Comparison of ENCODE assay signal across 8 cellular contexts in the genomic region with DNA sequence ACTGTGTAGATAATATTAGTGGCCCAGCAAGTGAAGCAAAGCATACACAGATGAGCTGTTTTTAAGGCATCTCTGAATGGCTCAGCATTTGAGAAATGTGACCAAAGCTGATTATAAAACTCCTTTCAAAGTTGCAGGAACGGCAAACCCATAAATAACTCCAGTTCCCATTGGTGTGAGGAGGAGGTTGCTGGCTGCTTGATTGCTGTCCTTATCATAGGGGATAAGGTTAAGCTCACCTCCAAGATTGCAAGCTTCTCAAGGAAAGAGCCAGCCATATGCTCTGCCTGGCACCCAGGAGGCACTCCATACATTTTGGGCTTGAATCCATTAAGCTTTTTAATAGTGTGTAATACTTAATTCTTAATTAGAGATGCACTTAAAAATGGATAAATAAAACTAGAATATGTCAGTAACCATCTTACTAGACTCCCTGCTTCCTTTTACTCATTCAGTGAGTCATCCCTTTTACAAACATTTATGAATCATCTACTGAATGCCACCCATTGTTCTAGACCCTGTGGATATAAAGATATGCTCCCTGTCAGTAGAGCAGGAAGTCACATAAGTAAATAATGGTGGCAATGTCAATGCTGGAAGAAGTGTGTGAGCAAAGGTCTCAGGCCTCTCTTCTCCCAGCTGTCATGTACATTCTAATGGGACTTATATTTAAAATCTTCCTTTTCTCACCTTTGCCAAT.
DNase-seq lines count a peak whose midpoint lies in the region; ATAC-seq and TF ChIP-seq lines count a peak whose summit lies in the region.

No MANE protein-coding gene starts in this region.

- H3K27me3 ChIP-seq in MG63 (no peaks in the 10 kb centered on the region), stomach (no peaks in the 10 kb centered on the region)

- CTCF ChIA-PET in activated CD8-positive, alpha-beta T cell treated with anti-CD3 and anti-CD28 coated beads, Interleukin-2, amount 10 ng/mL, durations not matched to agents 7 days and 5 days (lab: Charles Lee) = interaction anchor here (1.2 to 2.0 kb wide), 6 partner anchors 11 to 100 kb away, joined by 3 to 7 read pairs (median 3); partner anchors contain the start of gene SPATS2L

- peak overlapping the region; percentile 38 for H3K4me3 Mint-ChIP-seq in activated naive CD8-positive, alpha-beta T cell
- H3K4me3 Mint-ChIP-seq in activated naive CD8-positive, alpha-beta T cell treated with anti-CD3 and anti-CD28 coated beads for 36 hours = no peak overlapping the region
- H3K4me3 Mint-ChIP-seq in activated CD8-positive, alpha-beta T cell treated with anti-CD3 and anti-CD28 coated beads, Interleukin-2, amount 10 ng/mL, durations not matched to agents 7 days and 5 days = no peak overlapping the region

- peak; percentile 62 for ATAC-seq in activated CD8-positive, alpha-beta T cell treated with anti-CD3 and anti-CD28 coated beads, Interleukin-2, amount 10 ng/mL, durations not matched to agents 7 days and 5 days
- peak; percentile 33 to 92 for ATAC-seq in left cardiac atrium

- TF ChIP-seq EP300 in stomach (IDR thresholded peaks at IDR 0.05) = no peak

- peaks cover 20 to 48% (median 33%) of the 10 kb centered on the region in 4 donors for H3K4me1 ChIP-seq in stomach

- H3K4me1 Mint-ChIP-seq in activated naive CD8-positive, alpha-beta T cell (ENCODE audit: low read depth) = peaks cover 29% of the 10 kb centered on the region
- peaks cover 24% of the 10 kb centered on the region for H3K4me1 Mint-ChIP-seq in activated naive CD8-positive, alpha-beta T cell treated with anti-CD3 and anti-CD28 coated beads for 36 hours
- peaks cover 43% of the 10 kb centered on the region for H3K4me1 Mint-ChIP-seq in activated CD8-positive, alpha-beta T cell treated with anti-CD3 and anti-CD28 coated beads, Interleukin-2, amount 10 ng/mL, durations not matched to agents 7 days and 5 days (ENCODE audit: low read depth)

- peaks cover 8% of the 10 kb centered on the region for H3K36me3 Mint-ChIP-seq in activated naive CD8-positive, alpha-beta T cell
- H3K36me3 Mint-ChIP-seq in activated naive CD8-positive, alpha-beta T cell treated with anti-CD3 and anti-CD28 coated beads for 36 hours = no peaks in the 10 kb centered on the region
- H3K36me3 Mint-ChIP-seq in activated CD8-positive, alpha-beta T cell treated with anti-CD3 and anti-CD28 coated beads, Interleukin-2, amount 10 ng/mL, durations not matched to agents 7 days and 5 days (ENCODE audit: low read depth) = peaks cover 26% of the 10 kb centered on the region

- peak overlapping the region; percentile 52 to 89 (median 78) for H3K27ac ChIP-seq in stomach

- no peaks in the 10 kb centered on the region for H3K9me3 Mint-ChIP-seq in activated naive CD8-positive, alpha-beta T cell (ENCODE audit: low read depth)
- no peaks in the 10 kb centered on the region for H3K9me3 Mint-ChIP-seq in activated naive CD8-positive, alpha-beta T cell treated with anti-CD3 and anti-CD28 coated beads for 36 hours
- no peaks in the 10 kb centered on the region for H3K9me3 Mint-ChIP-seq in activated CD8-positive, alpha-beta T cell treated with anti-CD3 and anti-CD28 coated beads, Interleukin-2, amount 10 ng/mL, durations not matched to agents 7 days and 5 days (ENCODE audit: insufficient read depth)

- H3K9me3 ChIP-seq in MG63 (no peaks in the 10 kb centered on the region; the same call in 1 of the 2 replicates), stomach (no peaks in the 10 kb centered on the region)

- no peak for TF ChIP-seq POLR2A in stomach (IDR thresholded peaks at IDR 0.05)

- DNase-seq in activated naive CD8-positive, alpha-beta T cell treated with anti-CD3 and anti-CD28 coated beads for 36 hours = no peak
- peak; percentile 51 for DNase-seq in MG63
- DNase-seq in activated CD8-positive, alpha-beta T cell treated with anti-CD3 and anti-CD28 coated beads, Interleukin-2, amount 10 ng/mL, durations not matched to agents 7 days and 5 days = no peak
- no peak for DNase-seq in left cardiac atrium
- no peak for DNase-seq in stomach
- no peak for DNase-seq in C1 segment of cervical spinal cord (lab: John Stamatoyannopoulos, UW)
- no peak for DNase-seq in SK-N-DZ (ENCODE audit: low spot score)

- H3K27me3 Mint-ChIP-seq in activated naive CD8-positive, alpha-beta T cell = no peaks in the 10 kb centered on the region
- H3K27me3 Mint-ChIP-seq in activated naive CD8-positive, alpha-beta T cell treated with anti-CD3 and anti-CD28 coated beads for 36 hours = no peaks in the 10 kb centered on the region
- H3K27me3 Mint-ChIP-seq in activated CD8-positive, alpha-beta T cell treated with anti-CD3 and anti-CD28 coated beads, Interleukin-2, amount 10 ng/mL, durations not matched to agents 7 days and 5 days (ENCODE audit: low read depth) = no peaks in the 10 kb centered on the region

- H3K36me3 ChIP-seq in MG63 = peaks cover 2% of the 10 kb centered on the region; the same call in 1 of the 2 replicates
- H3K36me3 ChIP-seq in stomach = no peaks in the 10 kb centered on the region

- intact Hi-C loops in left cardiac atrium (cut with DNase I) (no loop called here), stomach (cut with DNase I; ENCODE audit: low total_unique reads) (no loop called here)

- peak overlapping the region; percentile 64 for H3K27ac Mint-ChIP-seq in activated naive CD8-positive, alpha-beta T cell
- H3K27ac Mint-ChIP-seq in activated naive CD8-positive, alpha-beta T cell treated with anti-CD3 and anti-CD28 coated beads for 36 hours = no peak overlapping the region
- no peak overlapping the region for H3K27ac Mint-ChIP-seq in activated CD8-positive, alpha-beta T cell treated with anti-CD3 and anti-CD28 coated beads, Interleukin-2, amount 10 ng/mL, durations not matched to agents 7 days and 5 days

- peak overlapping the region; percentile 21 for H3K4me3 ChIP-seq in MG63
- H3K4me3 ChIP-seq in stomach = no peak overlapping the region

- no peak for TF ChIP-seq CTCF in stomach (IDR thresholded peaks at IDR 0.05)

- 10 to 14% (median 12%) methylated on average over 1 of the region's 1 CpG for WGBS in stomach, 5 donors

- POLR2A ChIA-PET in activated CD8-positive, alpha-beta T cell treated with anti-CD3 and anti-CD28 coated beads, Interleukin-2, amount 10 ng/mL, durations not matched to agents 7 days and 5 days (lab: Charles Lee) = interaction anchor here (1.0 kb wide), 1 partner anchor 51 kb away, joined by 5 read pairs; no protein-coding TSS in a partner anchor
